ENCODE assay signal across 1 cellular context in the genomic region with DNA sequence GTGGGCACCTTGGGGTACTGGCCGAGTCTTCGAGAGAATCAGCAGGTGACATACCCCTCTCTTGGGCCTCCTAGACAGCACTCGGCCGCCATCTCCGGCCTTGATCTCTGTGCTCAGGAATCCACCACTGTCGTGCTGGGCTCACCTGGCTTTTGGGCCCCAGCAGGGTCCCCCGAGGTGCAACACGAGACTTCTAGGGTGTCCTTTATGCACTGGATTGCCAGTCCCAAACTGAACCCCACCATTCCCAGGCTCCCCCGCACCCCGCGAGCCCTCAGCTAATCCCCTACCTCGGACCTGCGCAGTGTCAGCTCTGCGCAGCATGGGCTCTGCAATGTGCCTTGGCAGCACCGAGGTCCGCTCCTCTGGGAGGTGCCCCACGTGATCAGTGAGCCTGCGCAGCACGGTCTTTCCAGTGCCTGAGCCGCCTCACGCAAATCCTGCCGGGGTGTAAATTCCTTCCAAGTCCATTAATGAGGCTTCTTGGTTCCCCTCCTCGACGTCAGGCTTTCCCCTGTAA.
TF ChIP-seq lines count a peak whose summit lies in the region.

No MANE protein-coding gene starts in this region.

TF ChIP-seq in IMR-90, 13 proteins besides CTCF, POLR2A, EP300 and RAD21:
- TF ChIP-seq, protein P1, sequence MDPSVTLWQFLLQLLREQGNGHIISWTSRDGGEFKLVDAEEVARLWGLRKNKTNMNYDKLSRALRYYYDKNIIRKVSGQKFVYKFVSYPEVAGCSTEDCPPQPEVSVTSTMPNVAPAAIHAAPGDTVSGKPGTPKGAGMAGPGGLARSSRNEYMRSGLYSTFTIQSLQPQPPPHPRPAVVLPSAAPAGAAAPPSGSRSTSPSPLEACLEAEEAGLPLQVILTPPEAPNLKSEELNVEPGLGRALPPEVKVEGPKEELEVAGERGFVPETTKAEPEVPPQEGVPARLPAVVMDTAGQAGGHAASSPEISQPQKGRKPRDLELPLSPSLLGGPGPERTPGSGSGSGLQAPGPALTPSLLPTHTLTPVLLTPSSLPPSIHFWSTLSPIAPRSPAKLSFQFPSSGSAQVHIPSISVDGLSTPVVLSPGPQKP (IDR thresholded peaks at IDR 0.05; ENCODE audit: borderline replicate concordance, low read depth, low read length): no peak
- TF ChIP-seq MAZ (IDR thresholded peaks at IDR 0.05; ENCODE audit: borderline replicate concordance, low read depth, low read length) (no peak), RCOR1 (IDR thresholded peaks at IDR 0.05; ENCODE audit: insufficient replicate concordance, low read length) (no peak), CEBPB (IDR thresholded peaks at IDR 0.05; ENCODE audit: low read depth, low read length) (no peak), BHLHE40 (IDR thresholded peaks at IDR 0.05; ENCODE audit: low read depth, low read length) (no peak), RFX5 (IDR thresholded peaks at IDR 0.05; ENCODE audit: low read depth, low read length) (no peak), SMC3 (IDR thresholded peaks at IDR 0.05; ENCODE audit: low read depth, low read length) (no peak), CHD1 (IDR thresholded peaks at IDR 0.05; ENCODE audit: low read depth, low read length) (no peak), FOS (IDR thresholded peaks at IDR 0.05; ENCODE audit: low read depth, low read length) (no peak), MAFK (IDR thresholded peaks at IDR 0.05; ENCODE audit: low read depth, low read length) (no peak)
- TF ChIP-seq, protein P2, sequence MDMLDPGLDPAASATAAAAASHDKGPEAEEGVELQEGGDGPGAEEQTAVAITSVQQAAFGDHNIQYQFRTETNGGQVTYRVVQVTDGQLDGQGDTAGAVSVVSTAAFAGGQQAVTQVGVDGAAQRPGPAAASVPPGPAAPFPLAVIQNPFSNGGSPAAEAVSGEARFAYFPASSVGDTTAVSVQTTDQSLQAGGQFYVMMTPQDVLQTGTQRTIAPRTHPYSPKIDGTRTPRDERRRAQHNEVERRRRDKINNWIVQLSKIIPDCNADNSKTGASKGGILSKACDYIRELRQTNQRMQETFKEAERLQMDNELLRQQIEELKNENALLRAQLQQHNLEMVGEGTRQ (IDR thresholded peaks at IDR 0.05; ENCODE audit: low read depth, low read length): no peak
TF ChIP-seq in IMR-90: peak in this region for 0.
